ENCODE assay signal across 1 cellular context in the genomic region with DNA sequence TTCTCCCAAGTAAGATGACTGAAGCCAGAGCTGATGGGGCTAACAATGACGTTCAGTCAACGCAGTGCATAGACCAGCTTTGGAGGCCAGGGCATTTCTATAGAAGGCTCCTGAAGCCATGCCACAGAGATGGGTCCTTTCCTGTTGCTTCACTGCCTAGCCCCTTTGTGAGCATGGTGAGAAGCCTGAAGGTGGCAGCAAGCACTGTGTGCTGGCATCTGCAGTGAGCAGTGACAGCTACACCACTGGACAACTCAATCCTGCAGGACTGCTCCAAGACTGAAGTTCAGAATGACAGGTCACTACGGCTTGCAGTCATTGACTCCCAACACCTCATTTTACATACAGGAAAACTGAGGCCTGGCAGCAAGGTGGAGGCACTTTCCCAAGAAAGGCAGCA.
TF ChIP-seq lines count a peak whose summit lies in the region.

No MANE protein-coding gene starts in this region.

TF ChIP-seq in IMR-90, 13 proteins besides CTCF, POLR2A, EP300 and RAD21 (continued from another document):
- TF ChIP-seq RCOR1 (IDR thresholded peaks at IDR 0.05; ENCODE audit: insufficient replicate concordance, low read length) = no peak
